In the genomic region with DNA sequence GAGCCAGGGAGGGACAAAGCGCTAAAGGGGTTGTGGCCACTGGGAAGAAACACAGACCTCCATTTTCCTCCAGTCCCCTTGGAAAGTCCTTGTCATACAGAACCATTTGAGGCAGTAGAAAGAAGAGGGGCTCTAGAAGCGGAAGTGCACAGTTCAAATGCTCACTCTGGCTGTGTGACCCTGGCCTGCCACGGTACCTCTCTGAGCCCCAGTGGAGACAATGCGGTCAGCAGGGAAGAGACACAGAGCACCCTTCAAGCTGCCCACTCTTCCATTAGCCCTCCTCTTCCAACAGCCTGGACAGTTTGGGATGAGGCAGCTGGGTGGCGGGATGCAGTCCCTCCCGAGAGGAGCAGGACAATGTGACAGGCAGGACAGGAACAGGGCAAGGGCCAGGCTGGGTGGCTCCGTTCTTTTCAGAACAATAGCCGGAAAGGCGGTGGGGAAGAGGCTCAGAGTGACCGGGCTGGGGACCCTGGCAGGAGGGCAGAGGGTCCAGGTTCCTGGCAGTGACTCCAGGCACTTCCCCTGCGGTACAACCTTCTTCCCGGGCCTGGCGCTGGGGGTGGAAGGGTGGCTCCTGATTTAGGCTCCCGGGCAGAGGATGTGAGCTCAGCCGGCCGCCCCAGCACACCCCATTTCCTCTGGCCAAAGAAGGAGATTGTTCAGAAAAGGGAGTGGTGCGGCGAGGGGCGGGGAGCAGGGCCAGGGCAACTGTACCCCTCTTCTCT, we compare ENCODE assay signal across 13 cellular contexts. TPM values are rescaled to one million over a fixed set of nuclear protein-coding genes. Genes with fewer than 3 reads are reported as not detected.
A peak's percentile ranks its signal among the peaks of the same experiment; 100 is the strongest.
DNase-seq lines count a peak whose midpoint lies in the region; ATAC-seq, FAIRE-seq and TF ChIP-seq lines count a peak whose summit lies in the region.
"Had no signal": no experiment of that assay in that cellular context is flagged by ENCODE, and none has a peak within 500 bp of the region (broad histone marks: within the 10 kb centered on the region; RNA-seq: fewer than 3 reads in every experiment).

No MANE protein-coding gene starts in this region.

- H3K79me2 ChIP-seq in endothelial cell of umbilical vein (ENCODE audit: control insufficient read depth, insufficient read depth, low read length): peaks cover 33% of the 10 kb centered on the region

- TF ChIP-seq POLR2A in IMR-90 (IDR thresholded peaks at IDR 0.05; ENCODE audit: low read depth, low read length): no peak
- no peak for TF ChIP-seq POLR2A in endothelial cell of umbilical vein (IDR thresholded peaks at IDR 0.05; ENCODE audit: low read depth, low read length)
- no peak for TF ChIP-seq POLR2A in stomach (IDR thresholded peaks at IDR 0.05)

- H2BK15ac ChIP-seq in IMR-90 (ENCODE audit: low read depth, low read length): no peak overlapping the region

- no peak overlapping the region for H4K5ac ChIP-seq in IMR-90 (ENCODE audit: low read depth, low read length)

- CTCF ChIA-PET in IMR-90 (lab: Yijun Ruan, JAX): interaction anchor here (0.6 kb wide), 1 partner anchor 282 kb away, joined by 3 read pairs; no protein-coding TSS in a partner anchor
- CTCF ChIA-PET in endothelial cell of umbilical vein (lab: Charles Lee): interaction anchor here (1.1 kb wide), 1 partner anchor 87 kb away, joined by 3 read pairs; no protein-coding TSS in a partner anchor

- DNase-seq in IMR-90 (no peak), endothelial cell of umbilical vein (ENCODE audit: low read depth, low spot score) (peak; percentile 32), stomach (no peak), NCI-H1105 (lab: John Stamatoyannopoulos, UW) (no peak), HTR-8/SVneo (ENCODE audit: insufficient read length, low spot score) (no peak), cortex of kidney (lab: John Stamatoyannopoulos, UW) (no peak)
- DNase-seq: Calu3, GF-D8, MV-4-11, NCI-H82, RPMI8226 had no signal

- no TSS peak for BruUV-seq in IMR-90 (replicated peaks; lab: Mats Ljungman, UMichigan)
- no TSS peak for BruUV-seq in endothelial cell of umbilical vein (replicated peaks; lab: Mats Ljungman, UMichigan)

- POLR2A ChIA-PET in IMR-90 (lab: Charles Lee; ENCODE audit: unreplicated experiment) (no interaction called here), endothelial cell of umbilical vein (lab: Charles Lee) (interaction anchor here (0.6 kb wide), 1 partner anchor 286 kb away, joined by 3 read pairs; no protein-coding TSS in a partner anchor)

- H3K9me1 ChIP-seq in IMR-90 (ENCODE audit: insufficient read depth, low read length) (peaks cover 9% of the 10 kb centered on the region; the same call in 1 of the 2 replicates), endothelial cell of umbilical vein (replicated peaks; ENCODE audit: control insufficient read depth, extremely low read depth, insufficient read depth, low read length) (no peaks in the 10 kb centered on the region)

- H3K27me3 ChIP-seq in IMR-90 (ENCODE audit: control insufficient read depth, insufficient read depth, low read length) (no peaks in the 10 kb centered on the region), endothelial cell of umbilical vein (ENCODE audit: control insufficient read depth in 2 of 2, insufficient read depth in 2 of 2, low read length in 2 of 2) (no peaks in the 10 kb centered on the region), liver (ENCODE audit: control insufficient read depth in 4 of 4, insufficient read depth in 4 of 4, low read length in 3 of 4) (no peaks in the 10 kb centered on the region), stomach (no peaks in the 10 kb centered on the region)

- no peak overlapping the region for H3K4me3 ChIP-seq in IMR-90 (ENCODE audit: insufficient read depth, low read depth, low read length)
- H3K4me3 ChIP-seq in endothelial cell of umbilical vein (replicated peaks in 1 of 3; ENCODE audit: insufficient read depth in 1 of 3, low read depth in 1 of 3, low read length in 3 of 3): no peak overlapping the region
- no peak overlapping the region for H3K4me3 ChIP-seq in liver (ENCODE audit: low read depth in 1 of 3, low read length in 3 of 3)
- H3K4me3 ChIP-seq in stomach: no peak overlapping the region

- dilution Hi-C loops in IMR-90 (cut with HindIII; ENCODE audit: low sequenced_read_pairs, unreplicated experiment) (no loop called here), endothelial cell of umbilical vein (cut with MboI; ENCODE audit: extremely low pct_ligation_motif_present, low sequenced_read_pairs) (no loop called here)

- ATAC-seq in IMR-90 (ENCODE audit: low read depth) (no peak), GM21367 (IDR thresholded peaks at IDR 0.05; ENCODE audit: unreplicated experiment) (no peak)

- in situ Hi-C loops in IMR-90 (cut with MboI; ENCODE audit: low sequenced_read_pairs): loop anchor here (5.0 kb wide), 1 partner anchor 82 kb away; no protein-coding TSS in a partner anchor

- peak; percentile 91 for FAIRE-seq in endothelial cell of umbilical vein (lab: Jason Lieb, UNC)
- no peak for FAIRE-seq in HTR-8/SVneo (lab: Jason Lieb, UNC)

- TF ChIP-seq EP300 in stomach (IDR thresholded peaks at IDR 0.05): peak; percentile 59

- TF ChIP-seq CTCF in IMR-90 (conservative IDR thresholded peaks at IDR 0.05; ENCODE audit: low read depth, low read length): no peak
- no peak for TF ChIP-seq CTCF in endothelial cell of umbilical vein (IDR thresholded peaks at IDR 0.05; ENCODE audit: extremely low read depth in 1 of 2, insufficient read depth in 1 of 2, low read depth in 1 of 2, low read length in 2 of 2)
- TF ChIP-seq CTCF in liver (IDR thresholded peaks at IDR 0.05; ENCODE audit: low read depth, low read length, missing input control): no peak
- TF ChIP-seq CTCF in stomach (IDR thresholded peaks at IDR 0.05): no peak

- H3K27ac ChIP-seq in IMR-90 (ENCODE audit: insufficient read depth, low read length) (no peak overlapping the region), endothelial cell of umbilical vein (ENCODE audit: insufficient read depth, low read depth, low read length) (peak overlapping the region; percentile 22), liver (ENCODE audit: low read depth in 1 of 2, low read length in 2 of 2) (peak overlapping the region; percentile 1 to 34), stomach (peak overlapping the region; percentile 19 to 94 (median 89))

- H3K9me3 ChIP-seq in IMR-90 (ENCODE audit: control insufficient read depth, insufficient read depth, low read length) (no peaks in the 10 kb centered on the region), endothelial cell of umbilical vein (replicated peaks; ENCODE audit: control insufficient read depth, insufficient read depth, low read length) (no peaks in the 10 kb centered on the region), liver (ENCODE audit: control insufficient read depth in 4 of 4, low read length in 3 of 4) (no peaks in the 10 kb centered on the region), stomach (no peaks in the 10 kb centered on the region)

- H2AFZ ChIP-seq in IMR-90 (replicated peaks; ENCODE audit: low read length, poor library complexity) (no peak overlapping the region), endothelial cell of umbilical vein (ENCODE audit: low read depth, low read length) (no peak overlapping the region)

- H3K23ac ChIP-seq in IMR-90 (ENCODE audit: low read depth, low read length): no peak overlapping the region

- H3K4me2 ChIP-seq in IMR-90 (ENCODE audit: low read depth, low read length) (no peak overlapping the region), endothelial cell of umbilical vein (ENCODE audit: insufficient read depth, low read length) (peak overlapping the region; percentile 46)

- peaks cover 33% of the 10 kb centered on the region for H3K36me3 ChIP-seq in IMR-90 (ENCODE audit: control insufficient read depth, insufficient read depth, low read length)
- peaks cover 0 to 11% of the 10 kb centered on the region in 2 experiments for H3K36me3 ChIP-seq in endothelial cell of umbilical vein (ENCODE audit: control insufficient read depth in 2 of 2, extremely low read depth in 1 of 2, insufficient read depth in 2 of 2, low read length in 2 of 2)
- peaks cover 0 to 15% (median 5%) of the 10 kb centered on the region in 4 donors for H3K36me3 ChIP-seq in liver (ENCODE audit: control insufficient read depth in 4 of 4, insufficient read depth in 3 of 4, low read depth in 1 of 4, low read length in 3 of 4)
- peaks cover 17 to 44% (median 36%) of the 10 kb centered on the region in 4 donors for H3K36me3 ChIP-seq in stomach

- H3K18ac ChIP-seq in IMR-90 (ENCODE audit: low read depth, low read length): no peak overlapping the region

- H3K79me1 ChIP-seq in IMR-90 (ENCODE audit: low read depth in 1 of 2, low read length in 2 of 2): peaks cover 28 to 62% of the 10 kb centered on the region in 2 experiments

- H4K91ac ChIP-seq in IMR-90 (ENCODE audit: insufficient read depth, low read depth, low read length): no peak overlapping the region

- H2BK5ac ChIP-seq in IMR-90 (ENCODE audit: low read depth, low read length, poor library complexity, severe bottlenecking): no peak overlapping the region

- intact Hi-C loops in IMR-90 (cut with micrococcal nuclease): loop anchor here (10.0 kb wide), 1 partner anchor 235 kb away; the partner anchor contains the start of gene MIF4GD
- intact Hi-C loops in endothelial cell of umbilical vein (cut with micrococcal nuclease): loop anchor here (5.0 to 10.0 kb wide), 2 partner anchors 238 to 465 kb away; partner anchors contain the start of genes ATP5PD and KCTD2
- intact Hi-C loops in stomach (cut with DNase I; ENCODE audit: low total_unique reads): loop anchor here (10.0 kb wide), 1 partner anchor 75 kb away; no protein-coding TSS in a partner anchor

- H2AK9ac ChIP-seq in IMR-90 (replicated peaks; ENCODE audit: low read depth, low read length, poor library complexity): peak overlapping the region; percentile 40

- WGBS in IMR-90 (ENCODE audit: extremely low coverage in 2 of 2, insufficient read length in 1 of 2), 2 experiments: 81% methylated on average over 3 of the region's 19 CpGs; no CpG with 5 or more reads in 1 of the 2 experiments
- WGBS in liver: 84% methylated on average over 19 of the region's 19 CpGs
- WGBS in stomach, 5 donors: 67 to 87% (median 70%) methylated on average over 14 to 19 of the region's 19 CpGs

- H3K56ac ChIP-seq in IMR-90 (ENCODE audit: extremely low read depth, insufficient read depth, low read length): no peak overlapping the region

- H3K4me1 ChIP-seq in IMR-90 (ENCODE audit: control insufficient read depth, insufficient read depth, low read length) (peaks cover 11% of the 10 kb centered on the region), endothelial cell of umbilical vein (ENCODE audit: control insufficient read depth, extremely low read depth, insufficient read depth, low read length) (peaks cover 53% of the 10 kb centered on the region), liver (ENCODE audit: control insufficient read depth in 4 of 4, insufficient read depth in 4 of 4, low read length in 3 of 4) (peaks cover 11 to 64% (median 52%) of the 10 kb centered on the region in 4 donors), stomach (peaks cover 51 to 74% (median 62%) of the 10 kb centered on the region in 4 donors)

- H2AK5ac ChIP-seq in IMR-90 (ENCODE audit: low read depth, low read length): no peak overlapping the region

- TF ChIP-seq RAD21 in IMR-90 (IDR thresholded peaks at IDR 0.05; ENCODE audit: low read length): no peak
- no peak for TF ChIP-seq RAD21 in liver (IDR thresholded peaks at IDR 0.05)

- no peak overlapping the region for H4K8ac ChIP-seq in IMR-90 (ENCODE audit: low read depth in 2 of 2, low read length in 2 of 2)

- H3K14ac ChIP-seq in IMR-90 (replicated peaks; ENCODE audit: low read depth, low read length): no peak overlapping the region

- H4K20me1 ChIP-seq in IMR-90 (ENCODE audit: insufficient read depth, low read length) (peaks cover 32% of the 10 kb centered on the region), endothelial cell of umbilical vein (replicated peaks; ENCODE audit: control insufficient read depth, extremely low read depth, insufficient read depth, low read length) (no peaks in the 10 kb centered on the region)

- no peak overlapping the region for H3K9ac ChIP-seq in IMR-90 (ENCODE audit: low read depth, low read length)
- H3K9ac ChIP-seq in endothelial cell of umbilical vein (replicated peaks; ENCODE audit: extremely low read depth, insufficient read depth, low read length): no peak overlapping the region
- H3K9ac ChIP-seq in liver (ENCODE audit: low read depth in 1 of 2, low read length in 2 of 2): no peak overlapping the region

- H2BK20ac ChIP-seq in IMR-90 (ENCODE audit: low read depth, low read length): no peak overlapping the region

- H3K4ac ChIP-seq in IMR-90 (ENCODE audit: low read depth, low read length): no peak overlapping the region

- no peak overlapping the region for H2BK120ac ChIP-seq in IMR-90 (ENCODE audit: low read depth, low read length)

RNA-seq across cellular contexts. Expression of gene CASKIN2, which starts 5.6 kb away (rescaled TPM):
- total RNA-seq in IMR-90 (2012; rRNA removed) (2.2 and 2.9 TPM in 2 replicates), endothelial cell of umbilical vein (34.6 and 37.6 TPM in 2 replicates), liver (10 to 100 TPM in 1 of 2 donors, 1 to 10 TPM in 1; 5.9 to 11.4 TPM), stomach (10 to 100 TPM in 4 of 5 donors, 1 to 10 TPM in 1; 9.0 to 27.4 (median 15.6) TPM)
- polyA plus RNA-seq in IMR-90 (2012; rRNA removed) (6.9 and 7.5 TPM in 2 replicates), endothelial cell of umbilical vein (10.6 and 13.0 TPM in 2 replicates), liver (10 to 100 TPM in 1 of 2 donors, 1 to 10 TPM in 1; 2.3 to 12.1 TPM), stomach (1 to 10 TPM; 5.4 to 9.3 (median 8.8) TPM)
- 4.7 and 6.3 TPM in 2 replicates for polyA plus RNA-seq in IMR-90 (2012; cell fraction: cytosol; rRNA removed)
- polyA plus RNA-seq in IMR-90 (2012; cell fraction: nucleus; rRNA removed; ENCODE audit: low replicate concordance): 17.2 and 50.6 TPM in 2 replicates
- polyA plus RNA-seq in endothelial cell of umbilical vein (2011; cell fraction: cytosol; rRNA removed): 8.2 and 9.8 TPM in 2 replicates
- polyA plus RNA-seq in endothelial cell of umbilical vein (2011; cell fraction: nucleus; rRNA removed): 24.7 and 30.9 TPM in 2 replicates
- polyA plus RNA-seq in endothelial cell of umbilical vein (2012): 12.8 and 16.5 TPM in 2 replicates
- 12.5 and 21.0 TPM in 2 replicates for polyA minus RNA-seq in endothelial cell of umbilical vein
- polyA minus RNA-seq in endothelial cell of umbilical vein (2011; cell fraction: cytosol; rRNA and poly(A)+ RNA removed): 12.1 TPM
- 15.2 and 18.1 TPM in 2 replicates for polyA minus RNA-seq in endothelial cell of umbilical vein (2011; cell fraction: nucleus; rRNA and poly(A)+ RNA removed)

RNA-seq across cellular contexts. Expression of gene TSEN54, which starts 6.6 kb away (rescaled TPM):
- 6.4 and 7.2 TPM in 2 replicates for total RNA-seq in IMR-90 (2012; rRNA removed)
- polyA plus RNA-seq in IMR-90 (2012; rRNA removed): 14.9 and 16.2 TPM in 2 replicates
- 9.8 and 14.7 TPM in 2 replicates for polyA plus RNA-seq in IMR-90 (2012; cell fraction: cytosol; rRNA removed)
- polyA plus RNA-seq in IMR-90 (2012; cell fraction: nucleus; rRNA removed; ENCODE audit: low replicate concordance): 37.4 and 62.8 TPM in 2 replicates
- 16.7 and 22.3 TPM in 2 replicates for total RNA-seq in endothelial cell of umbilical vein
- polyA plus RNA-seq in endothelial cell of umbilical vein: 26.3 and 28.8 TPM in 2 replicates
- 19.9 and 20.0 TPM in 2 replicates for polyA plus RNA-seq in endothelial cell of umbilical vein (2011; cell fraction: cytosol; rRNA removed)
- polyA plus RNA-seq in endothelial cell of umbilical vein (2011; cell fraction: nucleus; rRNA removed): 37.0 and 40.3 TPM in 2 replicates
- polyA plus RNA-seq in endothelial cell of umbilical vein (2012): 17.6 and 22.3 TPM in 2 replicates
- 16.9 and 28.6 TPM in 2 replicates for polyA minus RNA-seq in endothelial cell of umbilical vein
- 18.0 TPM for polyA minus RNA-seq in endothelial cell of umbilical vein (2011; cell fraction: cytosol; rRNA and poly(A)+ RNA removed)
- 6.7 and 11.5 TPM in 2 replicates for polyA minus RNA-seq in endothelial cell of umbilical vein (2011; cell fraction: nucleus; rRNA and poly(A)+ RNA removed)
- 10 to 100 TPM; 10.8 to 15.1 TPM for total RNA-seq in liver
- polyA plus RNA-seq in liver: 10 to 100 TPM in 1 of 2 donors, 1 to 10 TPM in 1; 9.1 to 13.9 TPM
- 100 to 1,000 TPM in 2 of 5 donors, 10 to 100 TPM in 3; 13.2 to 219 (median 48.1) TPM for total RNA-seq in stomach
- polyA plus RNA-seq in stomach: 10 to 100 TPM; 20.8 to 49.7 (median 36.2) TPM

RNA-seq across cellular contexts. Expression of gene LLGL2, which starts 15.8 kb away (rescaled TPM):
- total RNA-seq in IMR-90 (2012; rRNA removed) (0.54 and 0.56 TPM in 2 replicates), endothelial cell of umbilical vein (5.4 and 5.8 TPM in 2 replicates), liver (10 to 100 TPM; 23.2 to 69.6 TPM), stomach (100 to 1,000 TPM in 4 of 5 donors, 10 to 100 TPM in 1; 72.3 to 565 (median 165) TPM)
- polyA plus RNA-seq in IMR-90 (2012; rRNA removed) (0.53 and 0.72 TPM in 2 replicates), endothelial cell of umbilical vein (5.3 and 6.1 TPM in 2 replicates), liver (10 to 100 TPM; 34.9 to 42.1 TPM), stomach (100 to 1,000 TPM; 144 to 199 (median 184) TPM)
- polyA plus RNA-seq in IMR-90 (2012; cell fraction: cytosol; rRNA removed): 1.2 and 1.6 TPM in 2 replicates
- 2.0 and 4.5 TPM in 2 replicates for polyA plus RNA-seq in IMR-90 (2012; cell fraction: nucleus; rRNA removed; ENCODE audit: low replicate concordance)
- polyA plus RNA-seq in endothelial cell of umbilical vein (2011; cell fraction: cytosol; rRNA removed): 2.6 and 2.8 TPM in 2 replicates
- polyA plus RNA-seq in endothelial cell of umbilical vein (2011; cell fraction: nucleus; rRNA removed): 8.0 and 9.6 TPM in 2 replicates
- 1.4 and 3.9 TPM in 2 replicates for polyA plus RNA-seq in endothelial cell of umbilical vein (2012)
- polyA minus RNA-seq in endothelial cell of umbilical vein: 2.3 and 2.7 TPM in 2 replicates
- 23.6 TPM for polyA minus RNA-seq in endothelial cell of umbilical vein (2011; cell fraction: cytosol; rRNA and poly(A)+ RNA removed)
- polyA minus RNA-seq in endothelial cell of umbilical vein (2011; cell fraction: nucleus; rRNA and poly(A)+ RNA removed): 2.5 and 4.7 TPM in 2 replicates

RNA-seq across cellular contexts. Expression of gene TMEM94, which starts 53.3 kb away (rescaled TPM):
- 8.4 and 11.4 TPM in 2 replicates for total RNA-seq in IMR-90 (2012; rRNA removed)
- polyA plus RNA-seq in IMR-90 (2012; rRNA removed): 59.2 and 64.7 TPM in 2 replicates
- polyA plus RNA-seq in IMR-90 (2012; cell fraction: cytosol; rRNA removed): 30.4 and 39.0 TPM in 2 replicates
- polyA plus RNA-seq in IMR-90 (2012; cell fraction: nucleus; rRNA removed; ENCODE audit: low replicate concordance): 231 and 523 TPM in 2 replicates
- 68.4 and 69.2 TPM in 2 replicates for total RNA-seq in endothelial cell of umbilical vein
- polyA plus RNA-seq in endothelial cell of umbilical vein: 75.9 and 131 TPM in 2 replicates
- 46.4 and 54.3 TPM in 2 replicates for polyA plus RNA-seq in endothelial cell of umbilical vein (2011; cell fraction: cytosol; rRNA removed)
- polyA plus RNA-seq in endothelial cell of umbilical vein (2011; cell fraction: nucleus; rRNA removed): 371 and 452 TPM in 2 replicates
- polyA plus RNA-seq in endothelial cell of umbilical vein (2012): 47.6 and 53.1 TPM in 2 replicates
- polyA minus RNA-seq in endothelial cell of umbilical vein: 64.3 and 74.9 TPM in 2 replicates
- polyA minus RNA-seq in endothelial cell of umbilical vein (2011; cell fraction: cytosol; rRNA and poly(A)+ RNA removed): 25.6 TPM
- polyA minus RNA-seq in endothelial cell of umbilical vein (2011; cell fraction: nucleus; rRNA and poly(A)+ RNA removed): 74.1 and 107 TPM in 2 replicates
- total RNA-seq in liver: 10 to 100 TPM; 19.2 to 31.0 TPM
- 10 to 100 TPM; 15.6 to 20.9 TPM for polyA plus RNA-seq in liver
- total RNA-seq in stomach: 100 to 1,000 TPM in 3 of 5 donors, 10 to 100 TPM in 2; 31.9 to 466 (median 128) TPM
- polyA plus RNA-seq in stomach: 10 to 100 TPM; 16.6 to 28.5 (median 20.5) TPM
